In genomic region chr2:107711941-107712340, GRCh38 we compare ENCODE assay signal across 27 cellular contexts.
"Had no signal": no experiment of that assay in that cellular context is flagged by ENCODE, and none has a peak within 500 bp of the region (broad histone marks: within the 10 kb centered on the region; RNA-seq: fewer than 3 reads in every experiment).

No MANE protein-coding gene starts in this region.

- H3K4me3 Mint-ChIP-seq: activated CD4-positive, alpha-beta T cell treated with anti-CD3 and anti-CD28 coated beads for 36 hours; activated CD8-positive, alpha-beta memory T cell treated with anti-CD3 and anti-CD28 coated beads, Interleukin-2, amount 10 ng/mL, durations not matched to agents 7 days and 5 days; activated T-cell treated with anti-CD3 and anti-CD28 coated beads, Interleukin-2, amount 50 U/mL, for 24 hours; activated T-helper 1 cell treated with anti-CD3 and anti-CD28 coated beads, Interleukin-12 subunit alpha, Interleukin-12 subunit beta, Interleukin-2, Interleukin-4 antibody, amounts not matched to agents 30 ng/mL and 10 ng/mL and 1 ng/mL, durations not matched to agents 14 hours and 24 hours and 36 hours had no signal

- H3K9me2 ChIP-seq: SK-N-SH had no signal

- H3K4me1 Mint-ChIP-seq: activated CD8-positive, alpha-beta memory T cell treated with anti-CD3 and anti-CD28 coated beads, Interleukin-2, amount 10 ng/mL, durations not matched to agents 7 days and 5 days had no signal

- H3K27ac ChIP-seq: breast epithelium, colonic mucosa, SJCRH30, WERI-Rb-1 had no signal

- H3K27me3 Mint-ChIP-seq: activated CD4-positive, alpha-beta T cell treated with anti-CD3 and anti-CD28 coated beads for 36 hours; activated CD8-positive, alpha-beta memory T cell treated with anti-CD3 and anti-CD28 coated beads, Interleukin-2, amount 10 ng/mL, durations not matched to agents 7 days and 5 days; activated naive CD4-positive, alpha-beta T cell treated with anti-CD3 and anti-CD28 coated beads, Interleukin-2, amount 50 U/mL, for 24 hours; activated T-cell treated with anti-CD3 and anti-CD28 coated beads, Interleukin-2, amount 50 U/mL, for 24 hours had no signal

- DNase-seq: activated CD4-positive, alpha-beta T cell treated with anti-CD3 and anti-CD28 coated beads for 36 hours; activated CD8-positive, alpha-beta memory T cell treated with anti-CD3 and anti-CD28 coated beads, Interleukin-2, amount 10 ng/mL, durations not matched to agents 7 days and 5 days; activated effector memory CD4-positive, alpha-beta T cell treated with Interleukin-2 at 50 U/mL for 16 hours; activated naive CD4-positive, alpha-beta T cell; activated T-cell treated with anti-CD3 and anti-CD28 coated beads, Interleukin-2, amount 50 U/mL, for 24 hours; aorta; caudate nucleus; colonic mucosa; KG1; MM.1S; NCI-H1105 treated with DMSO at 0.1 percent for 48 hours; NCI-H146; NCI-H187 treated with DMSO at 0.1 percent for 48 hours; NCI-H345; NCI-H510A; NCI-H526 treated with DMSO at 0.1 percent for 48 hours; NK-92 treated with Interleukin-12 subunit alpha and Interleukin-12 subunit beta, amount 100 ng/mL, for 24 hours; RPMI8226; SJCRH30; SK-N-SH; T-helper 1 cell; WERI-Rb-1 had no signal

- H3K9me3 ChIP-seq: breast epithelium, colonic mucosa, SJCRH30, SK-N-SH had no signal

- H3K27me3 ChIP-seq: breast epithelium, colonic mucosa, SJCRH30 had no signal

- H3K4me3 ChIP-seq: colonic mucosa, SJCRH30 had no signal

- H3K4me1 ChIP-seq: breast epithelium, colonic mucosa, SJCRH30 had no signal

- H3K27ac Mint-ChIP-seq: activated CD4-positive, alpha-beta T cell treated with anti-CD3 and anti-CD28 coated beads for 36 hours; activated CD8-positive, alpha-beta memory T cell treated with anti-CD3 and anti-CD28 coated beads, Interleukin-2, amount 10 ng/mL, durations not matched to agents 7 days and 5 days; activated naive CD4-positive, alpha-beta T cell treated with anti-CD3 and anti-CD28 coated beads, Interleukin-2, amount 50 U/mL, for 24 hours; activated T-cell treated with anti-CD3 and anti-CD28 coated beads, Interleukin-2, amount 50 U/mL, for 24 hours; activated T-helper 1 cell treated with anti-CD3 and anti-CD28 coated beads, Interleukin-12 subunit alpha, Interleukin-12 subunit beta, Interleukin-2, Interleukin-4 antibody, amounts not matched to agents 30 ng/mL and 10 ng/mL and 1 ng/mL, durations not matched to agents 14 hours and 24 hours and 36 hours had no signal

- ATAC-seq: activated CD4-positive, alpha-beta T cell treated with anti-CD3 and anti-CD28 coated beads for 36 hours; activated CD8-positive, alpha-beta memory T cell treated with anti-CD3 and anti-CD28 coated beads, Interleukin-2, amount 10 ng/mL, durations not matched to agents 7 days and 5 days; Panc1; Right ventricle myocardium inferior had no signal

- H3K9me3 Mint-ChIP-seq: activated T-cell treated with anti-CD3 and anti-CD28 coated beads, Interleukin-2, amount 50 U/mL, for 24 hours; activated T-helper 1 cell treated with anti-CD3 and anti-CD28 coated beads, Interleukin-12 subunit alpha, Interleukin-12 subunit beta, Interleukin-2, Interleukin-4 antibody, amounts not matched to agents 30 ng/mL and 10 ng/mL and 1 ng/mL, durations not matched to agents 14 hours and 24 hours and 36 hours had no signal

- H3K36me3 Mint-ChIP-seq: activated CD8-positive, alpha-beta memory T cell treated with anti-CD3 and anti-CD28 coated beads, Interleukin-2, amount 10 ng/mL, durations not matched to agents 7 days and 5 days; activated naive CD4-positive, alpha-beta T cell treated with anti-CD3 and anti-CD28 coated beads, Interleukin-2, amount 50 U/mL, for 24 hours had no signal

- H3K36me3 ChIP-seq: breast epithelium, colonic mucosa, SJCRH30, WERI-Rb-1 had no signal

- H3K9ac ChIP-seq: SK-N-SH had no signal
